In the genomic region with DNA sequence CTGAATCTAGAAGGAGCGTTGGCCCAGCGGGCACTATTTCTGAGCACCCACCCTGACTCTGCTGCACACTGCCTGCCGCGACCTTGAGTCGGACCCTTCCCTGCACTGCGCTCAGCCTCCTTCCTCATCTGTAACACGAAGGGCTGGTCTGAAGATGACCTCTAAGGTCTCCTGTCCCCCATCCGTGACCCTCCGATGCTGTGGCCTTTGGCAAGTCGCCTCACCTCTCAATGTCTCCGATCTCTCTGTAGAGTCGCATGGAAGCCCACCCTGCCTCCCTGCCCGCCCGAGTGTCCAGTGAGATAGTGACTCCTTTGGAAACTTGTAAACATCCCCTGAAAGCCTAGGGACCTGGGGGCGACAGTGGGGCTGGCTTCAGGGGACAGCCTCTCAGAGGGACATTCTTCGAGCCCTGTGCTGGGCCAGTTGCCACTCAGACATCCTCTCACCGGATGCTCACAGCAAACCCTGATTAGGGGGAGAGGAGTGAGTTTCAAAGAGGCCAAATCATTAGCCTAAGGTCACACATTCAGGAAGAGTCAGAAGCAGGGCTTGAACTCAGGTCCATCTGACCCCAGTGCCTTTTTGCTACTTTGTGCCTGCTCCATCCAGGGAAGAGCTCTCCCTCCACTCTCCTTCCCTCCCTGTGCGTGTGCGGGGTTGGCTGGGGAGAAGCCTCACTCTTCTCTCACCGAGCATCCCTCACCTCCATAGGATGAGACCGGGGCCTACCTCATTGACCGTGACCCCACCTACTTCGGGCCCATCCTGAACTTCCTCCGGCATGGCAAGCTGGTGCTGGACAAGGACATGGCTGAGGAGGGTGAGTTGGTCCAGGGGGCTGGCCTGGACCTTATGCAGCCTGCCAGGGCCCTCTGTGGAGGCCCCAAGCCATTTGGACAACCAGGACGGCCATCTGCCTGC, we compare ENCODE assay signal across 1 cellular context.
TF ChIP-seq lines count a peak whose summit lies in the region.

No MANE protein-coding gene starts in this region.

TF ChIP-seq in HCT116, 20 proteins besides CTCF, POLR2A, EP300 and RAD21:
- TF ChIP-seq, protein P1, sequence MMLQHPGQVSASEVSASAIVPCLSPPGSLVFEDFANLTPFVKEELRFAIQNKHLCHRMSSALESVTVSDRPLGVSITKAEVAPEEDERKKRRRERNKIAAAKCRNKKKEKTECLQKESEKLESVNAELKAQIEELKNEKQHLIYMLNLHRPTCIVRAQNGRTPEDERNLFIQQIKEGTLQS (IDR thresholded peaks at IDR 0.05) = no peak
- TF ChIP-seq, protein P2, sequence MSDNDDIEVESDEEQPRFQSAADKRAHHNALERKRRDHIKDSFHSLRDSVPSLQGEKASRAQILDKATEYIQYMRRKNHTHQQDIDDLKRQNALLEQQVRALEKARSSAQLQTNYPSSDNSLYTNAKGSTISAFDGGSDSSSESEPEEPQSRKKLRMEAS (IDR thresholded peaks at IDR 0.05) = no peak
- TF ChIP-seq, protein P3, sequence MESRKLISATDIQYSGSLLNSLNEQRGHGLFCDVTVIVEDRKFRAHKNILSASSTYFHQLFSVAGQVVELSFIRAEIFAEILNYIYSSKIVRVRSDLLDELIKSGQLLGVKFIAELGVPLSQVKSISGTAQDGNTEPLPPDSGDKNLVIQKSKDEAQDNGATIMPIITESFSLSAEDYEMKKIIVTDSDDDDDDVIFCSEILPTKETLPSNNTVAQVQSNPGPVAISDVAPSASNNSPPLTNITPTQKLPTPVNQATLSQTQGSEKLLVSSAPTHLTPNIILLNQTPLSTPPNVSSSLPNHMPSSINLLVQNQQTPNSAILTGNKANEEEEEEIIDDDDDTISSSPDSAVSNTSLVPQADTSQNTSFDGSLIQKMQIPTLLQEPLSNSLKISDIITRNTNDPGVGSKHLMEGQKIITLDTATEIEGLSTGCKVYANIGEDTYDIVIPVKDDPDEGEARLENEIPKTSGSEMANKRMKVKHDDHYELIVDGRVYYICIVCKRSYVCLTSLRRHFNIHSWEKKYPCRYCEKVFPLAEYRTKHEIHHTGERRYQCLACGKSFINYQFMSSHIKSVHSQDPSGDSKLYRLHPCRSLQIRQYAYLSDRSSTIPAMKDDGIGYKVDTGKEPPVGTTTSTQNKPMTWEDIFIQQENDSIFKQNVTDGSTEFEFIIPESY (IDR thresholded peaks at IDR 0.05; ENCODE audit: extremely low read depth, insufficient replicate concordance, low read length) = no peak
- TF ChIP-seq JUND (IDR thresholded peaks at IDR 0.05) (no peak), SRF (IDR thresholded peaks at IDR 0.05; ENCODE audit: low read depth) (no peak), POLR2AphosphoS5 (IDR thresholded peaks at IDR 0.05; ENCODE audit: low read depth, low read length) (no peak), EGR1 (IDR thresholded peaks at IDR 0.05; ENCODE audit: low read depth) (no peak), SP1 (IDR thresholded peaks at IDR 0.05; ENCODE audit: low read depth) (no peak), CBX3 (IDR thresholded peaks at IDR 0.05; ENCODE audit: low read depth) (no peak), TCF7L2 (IDR thresholded peaks at IDR 0.05; ENCODE audit: borderline replicate concordance, extremely low read depth, insufficient read depth, insufficient read length) (no peak), YY1 (IDR thresholded peaks at IDR 0.05; ENCODE audit: extremely low read depth, insufficient replicate concordance, low read depth, low read length) (no peak)
- TF ChIP-seq, protein P4, sequence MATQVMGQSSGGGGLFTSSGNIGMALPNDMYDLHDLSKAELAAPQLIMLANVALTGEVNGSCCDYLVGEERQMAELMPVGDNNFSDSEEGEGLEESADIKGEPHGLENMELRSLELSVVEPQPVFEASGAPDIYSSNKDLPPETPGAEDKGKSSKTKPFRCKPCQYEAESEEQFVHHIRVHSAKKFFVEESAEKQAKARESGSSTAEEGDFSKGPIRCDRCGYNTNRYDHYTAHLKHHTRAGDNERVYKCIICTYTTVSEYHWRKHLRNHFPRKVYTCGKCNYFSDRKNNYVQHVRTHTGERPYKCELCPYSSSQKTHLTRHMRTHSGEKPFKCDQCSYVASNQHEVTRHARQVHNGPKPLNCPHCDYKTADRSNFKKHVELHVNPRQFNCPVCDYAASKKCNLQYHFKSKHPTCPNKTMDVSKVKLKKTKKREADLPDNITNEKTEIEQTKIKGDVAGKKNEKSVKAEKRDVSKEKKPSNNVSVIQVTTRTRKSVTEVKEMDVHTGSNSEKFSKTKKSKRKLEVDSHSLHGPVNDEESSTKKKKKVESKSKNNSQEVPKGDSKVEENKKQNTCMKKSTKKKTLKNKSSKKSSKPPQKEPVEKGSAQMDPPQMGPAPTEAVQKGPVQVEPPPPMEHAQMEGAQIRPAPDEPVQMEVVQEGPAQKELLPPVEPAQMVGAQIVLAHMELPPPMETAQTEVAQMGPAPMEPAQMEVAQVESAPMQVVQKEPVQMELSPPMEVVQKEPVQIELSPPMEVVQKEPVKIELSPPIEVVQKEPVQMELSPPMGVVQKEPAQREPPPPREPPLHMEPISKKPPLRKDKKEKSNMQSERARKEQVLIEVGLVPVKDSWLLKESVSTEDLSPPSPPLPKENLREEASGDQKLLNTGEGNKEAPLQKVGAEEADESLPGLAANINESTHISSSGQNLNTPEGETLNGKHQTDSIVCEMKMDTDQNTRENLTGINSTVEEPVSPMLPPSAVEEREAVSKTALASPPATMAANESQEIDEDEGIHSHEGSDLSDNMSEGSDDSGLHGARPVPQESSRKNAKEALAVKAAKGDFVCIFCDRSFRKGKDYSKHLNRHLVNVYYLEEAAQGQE (IDR thresholded peaks at IDR 0.05; ENCODE audit: low read depth) = no peak
